ENCODE assay signal across 11 cellular contexts in the genomic region with DNA sequence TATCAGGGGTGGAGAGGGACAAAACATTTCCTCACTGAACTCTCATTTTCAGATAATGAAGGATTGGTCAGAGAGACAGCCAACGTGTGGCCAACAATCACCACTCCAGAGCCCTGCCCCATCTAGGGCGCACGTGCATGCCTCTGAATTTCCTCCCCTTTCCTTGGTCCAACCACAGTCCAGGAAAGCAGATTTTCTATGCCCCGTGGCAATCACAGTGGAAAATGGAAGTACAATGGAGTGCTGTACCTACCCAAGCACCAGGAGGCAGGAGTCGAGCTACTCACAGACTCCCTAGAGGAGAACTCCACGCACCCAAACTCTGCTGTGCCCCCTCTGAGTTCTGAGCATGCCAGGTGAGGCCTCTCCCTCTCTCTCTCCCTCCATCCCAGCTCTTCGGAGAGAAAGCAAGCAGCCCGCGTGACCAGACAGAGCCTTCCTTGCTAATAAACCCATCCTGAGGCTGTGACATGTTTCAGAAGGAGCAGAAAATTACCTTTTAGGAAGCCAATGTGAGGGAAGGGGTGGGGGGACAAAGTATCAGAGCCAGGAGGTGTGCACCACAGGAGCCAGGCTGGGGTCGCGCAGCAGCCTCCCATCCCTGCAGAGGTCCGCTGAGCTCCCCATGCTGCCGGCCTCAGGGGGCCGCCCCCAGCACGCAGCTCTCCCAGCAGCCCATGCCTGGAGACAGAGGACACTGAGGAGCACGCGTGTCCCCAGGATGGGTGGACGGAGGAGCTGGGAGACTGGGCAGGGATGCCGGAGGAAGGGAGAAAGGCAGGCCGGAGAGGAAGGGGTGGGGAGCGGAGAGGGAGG.
DNase-seq lines count a peak whose midpoint lies in the region; ATAC-seq and TF ChIP-seq lines count a peak whose summit lies in the region.
"Had no signal": no experiment of that assay in that cellular context is flagged by ENCODE, and none has a peak within 500 bp of the region (broad histone marks: within the 10 kb centered on the region; RNA-seq: fewer than 3 reads in every experiment).

No MANE protein-coding gene starts in this region.

- no peaks in the 10 kb centered on the region for H3K79me2 ChIP-seq in OCI-LY3 (ENCODE audit: low read length)

- H3K4me1 ChIP-seq in OCI-LY3 (ENCODE audit: low read length) (peaks cover 33% of the 10 kb centered on the region), suprapubic skin (peaks cover 37% of the 10 kb centered on the region), stomach (peaks cover 14 to 52% (median 34%) of the 10 kb centered on the region in 4 donors)

- TF ChIP-seq CTCF in OCI-LY3 (IDR thresholded peaks at IDR 0.05; ENCODE audit: low read depth, low read length) (no peak), suprapubic skin (IDR thresholded peaks at IDR 0.05) (no peak), stomach (IDR thresholded peaks at IDR 0.05) (no peak)

- peak overlapping the region; percentile 88; the same call in 1 of the 2 replicates for H3K4me2 ChIP-seq in OCI-LY3 (ENCODE audit: low read length)

- no peak overlapping the region for H3K9ac ChIP-seq in OCI-LY3 (ENCODE audit: low read length)

- TF ChIP-seq POLR2A in suprapubic skin (IDR thresholded peaks at IDR 0.05) (no peak), stomach (IDR thresholded peaks at IDR 0.05) (no peak)

- H3K36me3 ChIP-seq in OCI-LY3 (replicated peaks; ENCODE audit: low read depth, low read length) (no peaks in the 10 kb centered on the region), suprapubic skin (no peaks in the 10 kb centered on the region), stomach (no peaks in the 10 kb centered on the region)
- H3K36me3 ChIP-seq: right lobe of liver, transverse colon had no signal

- no peaks in the 10 kb centered on the region for H3K9me3 ChIP-seq in OCI-LY3 (ENCODE audit: insufficient read depth, low read length)
- no peaks in the 10 kb centered on the region for H3K9me3 ChIP-seq in suprapubic skin
- no peaks in the 10 kb centered on the region for H3K9me3 ChIP-seq in stomach
- H3K9me3 ChIP-seq: right lobe of liver, transverse colon had no signal

- peak overlapping the region; percentile 90 for H3K27ac Mint-ChIP-seq in activated CD8-positive, alpha-beta memory T cell treated with anti-CD3 and anti-CD28 coated beads, Interleukin-2, amount 10 ng/mL, durations not matched to agents 7 days and 5 days
- H3K27ac Mint-ChIP-seq in central memory CD8-positive, alpha-beta T cell (ENCODE audit: low read depth), result no peak overlapping the region
- H3K27ac Mint-ChIP-seq in stimulated activated effector memory CD8-positive, alpha-beta T cell treated with anti-CD3 and anti-CD28 coated beads, Interleukin-12 subunit alpha, Interleukin-12 subunit beta, amount 100 ng/mL, for 72 hours, result peak overlapping the region; percentile 95

- 86% methylated on average over 21 of the region's 21 CpGs for WGBS in suprapubic skin
- WGBS in stomach, 5 donors, result 89 to 93% (median 91%) methylated on average over 21 of the region's 21 CpGs

- no peak overlapping the region for H3K4me3 Mint-ChIP-seq in activated CD8-positive, alpha-beta memory T cell treated with anti-CD3 and anti-CD28 coated beads, Interleukin-2, amount 10 ng/mL, durations not matched to agents 7 days and 5 days
- H3K4me3 Mint-ChIP-seq in central memory CD8-positive, alpha-beta T cell, result peak overlapping the region; percentile 92
- peak overlapping the region; percentile 84 for H3K4me3 Mint-ChIP-seq in stimulated activated effector memory CD8-positive, alpha-beta T cell treated with anti-CD3 and anti-CD28 coated beads, Interleukin-12 subunit alpha, Interleukin-12 subunit beta, amount 100 ng/mL, for 72 hours

- DNase-seq in activated CD8-positive, alpha-beta memory T cell treated with anti-CD3 and anti-CD28 coated beads, Interleukin-2, amount 10 ng/mL, durations not matched to agents 7 days and 5 days, result no peak
- DNase-seq in activated CD8-positive, alpha-beta memory T cell treated with anti-CD3 and anti-CD28 coated beads, Interleukin-2, amount 50 U/mL, for 48 hours, result no peak
- DNase-seq in central memory CD8-positive, alpha-beta T cell (ENCODE audit: low spot score in 2 of 2), result no peak
- no peak for DNase-seq in stimulated activated effector memory CD8-positive, alpha-beta T cell treated with anti-CD3 and anti-CD28 coated beads, Interleukin-12 subunit alpha, Interleukin-12 subunit beta, amount 100 ng/mL, for 72 hours (ENCODE audit: low spot score in 2 of 2)
- no peak for DNase-seq in suprapubic skin (ENCODE audit: low spot score in 2 of 2)
- DNase-seq in stomach, result no peak
- DNase-seq: OCI-M1, right lobe of liver, transverse colon had no signal

- intact Hi-C loops in stomach (cut with DNase I; ENCODE audit: low total_unique reads), result no loop called here

- CTCF ChIA-PET in activated CD8-positive, alpha-beta memory T cell treated with anti-CD3 and anti-CD28 coated beads, Interleukin-2, amount 10 ng/mL, durations not matched to agents 7 days and 5 days (lab: Charles Lee), result interaction anchor here (1.1 to 3.2 kb wide), 9 partner anchors 9 to 160 kb away, joined by 3 to 30 read pairs (median 5); no protein-coding TSS in a partner anchor

- no peaks in the 10 kb centered on the region for H3K9me3 Mint-ChIP-seq in activated CD8-positive, alpha-beta memory T cell treated with anti-CD3 and anti-CD28 coated beads, Interleukin-2, amount 10 ng/mL, durations not matched to agents 7 days and 5 days (ENCODE audit: low read depth)
- H3K9me3 Mint-ChIP-seq in central memory CD8-positive, alpha-beta T cell, result no peaks in the 10 kb centered on the region
- H3K9me3 Mint-ChIP-seq in stimulated activated effector memory CD8-positive, alpha-beta T cell treated with anti-CD3 and anti-CD28 coated beads, Interleukin-12 subunit alpha, Interleukin-12 subunit beta, amount 100 ng/mL, for 72 hours, result no peaks in the 10 kb centered on the region

- H3K4me3 ChIP-seq in OCI-LY3 (ENCODE audit: low read length) (no peak overlapping the region), suprapubic skin (no peak overlapping the region), stomach (no peak overlapping the region)
- H3K4me3 ChIP-seq: right lobe of liver, transverse colon had no signal

- H3K27me3 ChIP-seq in OCI-LY3 (ENCODE audit: low read depth, low read length) (peaks cover 6% of the 10 kb centered on the region), suprapubic skin (no peaks in the 10 kb centered on the region), stomach (no peaks in the 10 kb centered on the region)
- H3K27me3 ChIP-seq: right lobe of liver, transverse colon had no signal

- H3K27ac ChIP-seq in OCI-LY3 (ENCODE audit: low read length) (no peak overlapping the region), suprapubic skin (no peak overlapping the region), stomach (peak overlapping the region in 2 of 5 donors; percentile 54 to 78)
- H3K27ac ChIP-seq: right lobe of liver had no signal

- TF ChIP-seq EP300 in suprapubic skin (IDR thresholded peaks at IDR 0.05) (no peak), stomach (IDR thresholded peaks at IDR 0.05) (no peak)

- 0 out of 2 replicates have a peak, but pooled peaks cover 4% of the 10 kb centered on the region for H4K20me1 ChIP-seq in OCI-LY3 (ENCODE audit: insufficient read depth, low read length)

- no peaks in the 10 kb centered on the region for H3K36me3 Mint-ChIP-seq in activated CD8-positive, alpha-beta memory T cell treated with anti-CD3 and anti-CD28 coated beads, Interleukin-2, amount 10 ng/mL, durations not matched to agents 7 days and 5 days
- peaks cover 11% of the 10 kb centered on the region for H3K36me3 Mint-ChIP-seq in central memory CD8-positive, alpha-beta T cell (ENCODE audit: insufficient read depth)
- peaks cover 13% of the 10 kb centered on the region for H3K36me3 Mint-ChIP-seq in stimulated activated effector memory CD8-positive, alpha-beta T cell treated with anti-CD3 and anti-CD28 coated beads, Interleukin-12 subunit alpha, Interleukin-12 subunit beta, amount 100 ng/mL, for 72 hours

- H2AFZ ChIP-seq in OCI-LY3 (ENCODE audit: low read depth, low read length), result no peak overlapping the region

- peaks cover 2% of the 10 kb centered on the region for H3K27me3 Mint-ChIP-seq in activated CD8-positive, alpha-beta memory T cell treated with anti-CD3 and anti-CD28 coated beads, Interleukin-2, amount 10 ng/mL, durations not matched to agents 7 days and 5 days
- no peaks in the 10 kb centered on the region for H3K27me3 Mint-ChIP-seq in central memory CD8-positive, alpha-beta T cell

- peaks cover 38% of the 10 kb centered on the region for H3K4me1 Mint-ChIP-seq in activated CD8-positive, alpha-beta memory T cell treated with anti-CD3 and anti-CD28 coated beads, Interleukin-2, amount 10 ng/mL, durations not matched to agents 7 days and 5 days
- peaks cover 45% of the 10 kb centered on the region for H3K4me1 Mint-ChIP-seq in central memory CD8-positive, alpha-beta T cell
- H3K4me1 Mint-ChIP-seq in stimulated activated effector memory CD8-positive, alpha-beta T cell treated with anti-CD3 and anti-CD28 coated beads, Interleukin-12 subunit alpha, Interleukin-12 subunit beta, amount 100 ng/mL, for 72 hours, result peaks cover 50% of the 10 kb centered on the region

- no peak for ATAC-seq in activated CD8-positive, alpha-beta memory T cell treated with anti-CD3 and anti-CD28 coated beads, Interleukin-2, amount 10 ng/mL, durations not matched to agents 7 days and 5 days
- no peak for ATAC-seq in central memory CD8-positive, alpha-beta T cell (replicated peaks; ENCODE audit: extremely low read depth, poor library complexity, severe bottlenecking)
- no peak for ATAC-seq in stimulated activated effector memory CD8-positive, alpha-beta T cell treated with anti-CD3 and anti-CD28 coated beads, Interleukin-12 subunit alpha, Interleukin-12 subunit beta, amount 100 ng/mL, for 72 hours
- ATAC-seq in GM21723 (IDR thresholded peaks at IDR 0.05; ENCODE audit: unreplicated experiment), result no peak
